In the genomic region with DNA sequence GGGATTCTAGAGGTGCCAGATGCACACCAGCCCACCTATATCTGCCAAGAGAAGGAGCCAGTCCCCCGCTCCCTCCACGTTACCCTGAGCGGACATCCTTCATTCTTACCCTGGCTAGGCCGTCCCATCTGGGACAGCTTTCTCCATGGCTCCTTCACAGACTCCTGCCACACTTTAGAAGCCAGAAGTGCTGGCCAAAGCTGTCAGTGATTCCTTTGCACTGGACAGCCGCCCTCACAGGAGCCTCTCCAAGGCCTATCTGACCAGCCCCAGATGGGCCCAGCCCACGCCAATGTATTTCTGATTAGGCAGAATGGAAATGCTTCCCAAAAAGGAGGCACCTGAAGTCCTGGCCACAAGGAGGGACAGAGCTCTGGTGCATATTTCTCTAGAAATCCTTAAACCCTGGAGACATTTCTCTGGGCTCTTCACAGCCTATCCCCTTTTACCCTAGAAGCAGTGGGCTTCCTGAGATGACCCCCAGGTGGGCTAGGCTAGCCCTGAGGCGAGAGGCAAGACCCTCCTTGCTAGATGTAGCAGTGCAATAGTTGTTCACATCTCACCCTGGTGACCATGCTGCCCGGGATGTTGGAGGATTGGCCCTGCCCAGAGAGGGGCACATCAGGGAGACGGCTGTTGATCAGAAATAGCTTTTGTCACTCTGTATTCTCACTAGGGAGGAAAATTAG, we compare ENCODE assay signal across 18 cellular contexts. TPM values are rescaled to one million over a fixed set of nuclear protein-coding genes. Genes with fewer than 3 reads are reported as not detected.
DNase-seq lines count a peak whose midpoint lies in the region; ATAC-seq, FAIRE-seq and TF ChIP-seq lines count a peak whose summit lies in the region.
"Had no signal": no experiment of that assay in that cellular context is flagged by ENCODE, and none has a peak within 500 bp of the region (broad histone marks: within the 10 kb centered on the region; RNA-seq: fewer than 3 reads in every experiment).

No MANE protein-coding gene starts in this region.

- H3K4me1 ChIP-seq in left ventricle myocardium inferior, result peaks cover 36% of the 10 kb centered on the region
- H3K4me1 ChIP-seq in thymus (ENCODE audit: control insufficient read depth, insufficient read depth, low read length), result peaks cover 25% of the 10 kb centered on the region

- POLR2A ChIA-PET in T-cell (lab: Charles Lee), result interaction anchor here (0.5 to 1.7 kb wide), 12 partner anchors 9 to 1077 kb away, joined by 3 to 13 read pairs (median 4); no protein-coding TSS in a partner anchor

- intact Hi-C loops in Right ventricle myocardium superior (cut with DNase I), result no loop called here
- intact Hi-C loops in left ventricle myocardium inferior (cut with micrococcal nuclease), result no loop called here

- no peak overlapping the region for H3K4me3 Mint-ChIP-seq in T-cell
- H3K4me3 Mint-ChIP-seq in central memory CD8-positive, alpha-beta T cell, result no peak overlapping the region
- H3K4me3 Mint-ChIP-seq: endodermal cell had no signal

- H3K36me3 Mint-ChIP-seq in T-cell, result no peaks in the 10 kb centered on the region
- peaks cover 7% of the 10 kb centered on the region for H3K36me3 Mint-ChIP-seq in central memory CD8-positive, alpha-beta T cell (ENCODE audit: insufficient read depth)

- peaks cover 57 to 69% (median 67%) of the 10 kb centered on the region in 3 donors for H3K4me1 Mint-ChIP-seq in T-cell
- peaks cover 62% of the 10 kb centered on the region for H3K4me1 Mint-ChIP-seq in central memory CD8-positive, alpha-beta T cell

- peak overlapping the region; percentile 93 to 96 for H3K27ac Mint-ChIP-seq in T-cell
- H3K27ac Mint-ChIP-seq in central memory CD8-positive, alpha-beta T cell (ENCODE audit: low read depth), result peak overlapping the region; percentile 85
- H3K27ac Mint-ChIP-seq: endodermal cell had no signal

- H3K27me3 ChIP-seq in left ventricle myocardium inferior (ENCODE audit: low read depth), result no peaks in the 10 kb centered on the region
- no peaks in the 10 kb centered on the region for H3K27me3 ChIP-seq in thymus (ENCODE audit: control insufficient read depth, insufficient read depth)
- H3K27me3 ChIP-seq: ovary had no signal

- no peaks in the 10 kb centered on the region for H3K27me3 Mint-ChIP-seq in T-cell
- H3K27me3 Mint-ChIP-seq in central memory CD8-positive, alpha-beta T cell, result no peaks in the 10 kb centered on the region

- DNase-seq in Right ventricle myocardium superior, result no peak
- DNase-seq in left ventricle myocardium inferior, result no peak
- DNase-seq in T-cell, result no peak
- no peak for DNase-seq in central memory CD8-positive, alpha-beta T cell (ENCODE audit: low spot score in 2 of 2)
- no peak for DNase-seq in inferior parietal cortex (ENCODE audit: extremely low spot score)
- no peak for DNase-seq in T1000 (lab: John Stamatoyannopoulos, UW)
- no peak for DNase-seq in GM12892 (ENCODE audit: insufficient read length)
- DNase-seq: Calu3, endodermal cell, head of caudate nucleus, KG1, NCI-H1930, NCI-H446 treated with DMSO at 0.1 percent for 48 hours, ovary, trophoblast cell had no signal

- TF ChIP-seq CTCF in left ventricle myocardium inferior (IDR thresholded peaks at IDR 0.05; ENCODE audit: borderline replicate concordance), result no peak

- TF ChIP-seq POLR2A in GM12892 (IDR thresholded peaks at IDR 0.05; ENCODE audit: low read depth, low read length), result no peak

- H3K27ac ChIP-seq in left ventricle myocardium inferior (replicated peaks) (no peak overlapping the region), thymus (ENCODE audit: low read depth) (peak overlapping the region; percentile 79)
- H3K27ac ChIP-seq: ovary had no signal

- ATAC-seq in Right ventricle myocardium superior (ENCODE audit: poor library complexity), result peak; percentile 16
- no peak for ATAC-seq in T-cell (replicated peaks in 1 of 4)
- ATAC-seq in central memory CD8-positive, alpha-beta T cell (replicated peaks; ENCODE audit: extremely low read depth, poor library complexity, severe bottlenecking), result no peak
- ATAC-seq: sciatic nerve had no signal

- H3K9me3 ChIP-seq in left ventricle myocardium inferior (replicated peaks) (no peaks in the 10 kb centered on the region), thymus (ENCODE audit: control insufficient read depth) (no peaks in the 10 kb centered on the region)
- H3K9me3 ChIP-seq: ovary had no signal

- H3K4me3 ChIP-seq in left ventricle myocardium inferior (no peak overlapping the region), thymus (ENCODE audit: low read length) (no peak overlapping the region)
- H3K4me3 ChIP-seq: lung, ovary had no signal

- H3K9me3 Mint-ChIP-seq in T-cell, result no peaks in the 10 kb centered on the region
- no peaks in the 10 kb centered on the region for H3K9me3 Mint-ChIP-seq in central memory CD8-positive, alpha-beta T cell
- H3K9me3 Mint-ChIP-seq: endodermal cell had no signal

- H3K36me3 ChIP-seq in left ventricle myocardium inferior, result no peaks in the 10 kb centered on the region
- H3K36me3 ChIP-seq in thymus (ENCODE audit: control insufficient read depth, insufficient read depth), result no peaks in the 10 kb centered on the region
- H3K36me3 ChIP-seq: ovary had no signal

- FAIRE-seq in GM12892 (lab: Jason Lieb, UNC), result no peak

- CTCF ChIA-PET in T-cell (lab: Charles Lee), result interaction anchor here (0.5 to 3.8 kb wide), 20 partner anchors 9 to 112 kb away, joined by 3 to 65 read pairs (median 4); a partner anchor contains a TSS

- WGBS in thymus, result 96% methylated on average over 9 of the region's 9 CpGs

RNA-seq across cellular contexts. Expression of a gene that starts 44.1 kb away (rescaled TPM):
- total RNA-seq in Right ventricle myocardium superior (3.9 TPM), left ventricle myocardium inferior (7.8 TPM), T-cell (100 to 1,000 TPM; 174 to 224 (median 204) TPM)
- polyA plus RNA-seq in thymus, result 54.3 TPM
- polyA plus RNA-seq in GM12892 (2012; ENCODE audit: missing spikeins), result 43.0 TPM

Comparison
In these comparisons a context has a peak if more than half of its experiments do, and no peak if none do; other contexts are left out.
1. RNA of a gene that starts 44.1 kb away (total RNA-seq): 174 to 224 TPM in T-cell; 7.8 TPM in left ventricle myocardium inferior (single experiment) and 3.9 TPM in Right ventricle myocardium superior (single experiment); every median in the first group is over 10 times any median in the second.